ENCODE assay signal across 1 cellular context in the genomic region with DNA sequence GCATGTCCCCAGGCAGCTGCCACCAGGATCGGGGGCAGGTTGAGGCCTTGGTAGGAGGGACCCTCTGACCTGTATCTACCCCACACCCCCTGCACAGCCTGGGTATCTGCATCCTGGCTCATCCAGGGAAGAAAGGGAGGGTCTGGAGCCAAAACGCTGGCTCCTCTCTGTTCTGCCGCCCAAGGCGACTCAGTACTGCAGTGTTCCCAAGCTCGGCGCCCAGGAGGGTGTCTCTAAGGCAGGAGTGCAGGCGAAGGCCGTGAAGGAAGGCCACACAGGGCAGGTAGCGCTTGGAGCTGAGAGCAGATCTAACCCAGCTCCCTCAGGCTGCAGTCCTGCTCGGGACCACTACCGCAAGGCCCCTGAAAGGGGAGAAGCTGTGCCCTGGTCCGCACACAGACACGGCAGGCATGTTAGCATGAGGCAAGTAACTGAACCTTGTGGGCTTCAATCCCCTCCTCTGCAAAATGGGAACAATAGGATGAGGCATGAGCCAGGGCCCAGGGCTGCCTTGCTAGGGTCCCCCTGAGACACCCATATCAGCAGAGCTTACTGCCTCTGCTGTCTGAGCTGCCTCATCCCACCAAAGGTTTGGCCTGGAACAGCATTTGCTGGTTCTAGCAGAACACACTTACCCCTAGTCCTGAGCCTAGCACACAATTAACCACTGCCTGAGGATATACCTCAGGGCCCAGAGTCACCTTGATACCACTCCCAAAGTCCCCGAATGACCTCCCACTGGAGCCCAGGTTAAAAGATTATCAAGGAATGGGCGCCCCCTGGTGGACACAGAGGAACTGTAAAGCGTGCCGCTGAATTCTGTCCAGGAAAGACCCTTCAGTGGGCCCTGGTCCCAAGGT.
TF ChIP-seq lines count a peak whose summit lies in the region.

No MANE protein-coding gene starts in this region.

TF ChIP-seq in HCT116, 20 proteins besides CTCF, POLR2A, EP300 and RAD21 (continued from another document):
- no peak for TF ChIP-seq YY1 (IDR thresholded peaks at IDR 0.05; ENCODE audit: extremely low read depth, insufficient replicate concordance, low read depth, low read length)
